Comparison of ENCODE assay signal across 1 cellular context in the genomic region with DNA sequence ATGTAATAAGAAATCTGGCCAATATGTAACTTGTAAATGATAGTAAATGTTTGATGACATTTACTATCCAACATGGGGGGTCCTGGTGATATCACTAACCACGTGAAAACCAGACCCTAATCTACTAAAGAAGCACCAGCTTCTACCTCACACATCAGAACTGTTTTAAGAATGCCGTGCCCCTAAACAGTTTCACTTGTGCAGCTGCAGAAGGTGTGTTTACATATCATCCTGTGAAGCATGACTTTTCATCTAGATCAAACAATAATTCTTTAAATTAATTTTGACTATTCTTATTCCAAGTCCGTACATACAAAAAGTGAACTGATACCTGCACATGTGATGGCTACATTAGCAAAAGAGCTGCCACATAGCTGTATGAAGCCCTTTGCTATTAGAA.
TF ChIP-seq lines count a peak whose summit lies in the region.

No MANE protein-coding gene starts in this region.

TF ChIP-seq in GM12878, 131 proteins besides CTCF, POLR2A, EP300 and RAD21 (continued from another document):
- TF ChIP-seq, protein P1, sequence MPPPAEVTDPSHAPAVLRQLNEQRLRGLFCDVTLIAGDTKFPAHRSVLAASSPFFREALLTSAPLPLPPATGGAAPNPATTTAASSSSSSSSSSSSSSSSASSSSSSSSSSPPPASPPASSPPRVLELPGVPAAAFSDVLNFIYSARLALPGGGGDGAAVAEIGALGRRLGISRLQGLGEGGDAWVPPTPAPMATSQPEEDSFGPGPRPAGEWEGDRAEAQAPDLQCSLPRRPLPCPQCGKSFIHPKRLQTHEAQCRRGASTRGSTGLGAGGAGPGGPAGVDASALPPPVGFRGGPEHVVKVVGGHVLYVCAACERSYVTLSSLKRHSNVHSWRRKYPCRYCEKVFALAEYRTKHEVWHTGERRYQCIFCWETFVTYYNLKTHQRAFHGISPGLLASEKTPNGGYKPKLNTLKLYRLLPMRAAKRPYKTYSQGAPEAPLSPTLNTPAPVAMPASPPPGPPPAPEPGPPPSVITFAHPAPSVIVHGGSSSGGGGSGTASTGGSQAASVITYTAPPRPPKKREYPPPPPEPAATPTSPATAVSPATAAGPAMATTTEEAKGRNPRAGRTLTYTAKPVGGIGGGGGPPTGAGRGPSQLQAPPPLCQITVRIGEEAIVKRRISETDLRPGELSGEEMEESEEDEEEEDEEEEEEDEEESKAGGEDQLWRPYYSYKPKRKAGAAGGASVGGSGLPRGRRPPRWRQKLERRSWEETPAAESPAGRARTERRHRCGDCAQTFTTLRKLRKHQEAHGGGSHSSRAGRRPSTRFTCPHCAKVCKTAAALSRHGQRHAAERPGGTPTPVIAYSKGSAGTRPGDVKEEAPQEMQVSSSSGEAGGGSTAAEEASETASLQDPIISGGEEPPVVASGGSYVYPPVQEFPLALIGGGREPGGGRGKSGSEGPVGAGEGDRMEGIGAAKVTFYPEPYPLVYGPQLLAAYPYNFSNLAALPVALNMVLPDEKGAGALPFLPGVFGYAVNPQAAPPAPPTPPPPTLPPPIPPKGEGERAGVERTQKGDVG (CRISPR knock-in tag; IDR thresholded peaks at IDR 0.05): no peak
- TF ChIP-seq, protein P2, sequence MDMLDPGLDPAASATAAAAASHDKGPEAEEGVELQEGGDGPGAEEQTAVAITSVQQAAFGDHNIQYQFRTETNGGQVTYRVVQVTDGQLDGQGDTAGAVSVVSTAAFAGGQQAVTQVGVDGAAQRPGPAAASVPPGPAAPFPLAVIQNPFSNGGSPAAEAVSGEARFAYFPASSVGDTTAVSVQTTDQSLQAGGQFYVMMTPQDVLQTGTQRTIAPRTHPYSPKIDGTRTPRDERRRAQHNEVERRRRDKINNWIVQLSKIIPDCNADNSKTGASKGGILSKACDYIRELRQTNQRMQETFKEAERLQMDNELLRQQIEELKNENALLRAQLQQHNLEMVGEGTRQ (IDR thresholded peaks at IDR 0.05; ENCODE audit: borderline replicate concordance, low read depth, low read length): no peak
- peak; percentile 76 for TF ChIP-seq TCF3 (IDR thresholded peaks at IDR 0.05; ENCODE audit: borderline replicate concordance, insufficient read depth, low read depth, low read length)
- TF ChIP-seq EGR1 (IDR thresholded peaks at IDR 0.05; ENCODE audit: borderline replicate concordance in 1 of 2, low read depth in 2 of 2, low read length in 2 of 2): no peak
- no peak for TF ChIP-seq E4F1 (IDR thresholded peaks at IDR 0.05; ENCODE audit: borderline replicate concordance, partially characterized antibody)
- TF ChIP-seq CBX3 (IDR thresholded peaks at IDR 0.05; ENCODE audit: borderline replicate concordance, low read depth): no peak
